9 cellular contexts compared by ENCODE assay signal in the genomic region with DNA sequence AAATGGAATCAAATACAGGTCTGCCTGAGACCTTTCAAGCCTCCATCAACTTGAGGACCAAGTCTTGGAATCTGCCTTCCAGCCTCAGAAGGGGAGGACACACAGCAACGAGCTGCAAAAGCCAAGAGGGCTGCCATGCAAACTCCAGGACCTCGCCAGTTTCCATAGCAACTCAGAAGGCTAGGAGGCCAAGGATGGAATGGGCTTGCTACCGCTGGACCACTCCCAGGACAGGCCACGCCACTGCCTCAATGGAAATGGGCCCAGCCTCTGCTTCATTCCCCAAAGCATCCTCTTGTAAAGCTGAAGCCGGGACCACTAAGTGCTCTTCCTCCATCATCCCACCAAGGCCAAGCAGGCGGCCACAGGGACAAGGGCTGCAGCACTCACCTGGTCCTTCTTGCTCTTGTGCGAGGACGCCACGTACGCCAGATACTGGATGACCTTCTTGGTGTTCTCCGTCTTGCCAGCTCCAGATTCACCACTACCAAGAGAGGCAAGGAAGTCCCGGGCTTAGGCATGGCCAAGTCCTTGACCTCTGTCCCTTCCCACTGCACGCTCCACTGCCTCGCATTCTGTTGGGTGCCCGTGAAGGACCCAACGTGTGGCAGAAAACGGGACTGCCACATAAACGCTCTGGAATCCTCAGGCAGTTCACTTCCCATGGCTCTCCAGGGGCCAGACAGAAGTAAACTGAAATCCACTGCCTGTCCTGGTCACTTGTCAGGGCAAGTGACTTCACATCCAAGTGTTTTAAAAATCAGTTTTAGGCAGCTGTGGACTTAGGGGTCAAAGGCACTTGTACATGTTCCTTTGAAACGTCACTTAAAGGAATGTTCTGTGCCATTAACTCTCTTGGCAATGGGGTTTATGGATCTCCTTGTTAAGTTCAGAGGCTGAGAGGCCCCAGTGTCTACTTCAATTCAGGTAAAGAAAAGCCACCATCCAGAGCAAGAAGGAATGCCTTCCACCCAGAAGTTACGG.
DNase-seq lines count a peak whose midpoint lies in the region; ATAC-seq and TF ChIP-seq lines count a peak whose summit lies in the region.
"Had no signal": no experiment of that assay in that cellular context is flagged by ENCODE, and none has a peak within 500 bp of the region (broad histone marks: within the 10 kb centered on the region; RNA-seq: fewer than 3 reads in every experiment).

No MANE protein-coding gene starts in this region.

- H3K4me2 ChIP-seq in neural progenitor cell: no peak overlapping the region

- intact Hi-C loops in heart right ventricle (cut with DNase I): loop anchor here in 6 of 10 donors (5.0 to 10.0 kb wide), 3 partner anchors 41 to 58 kb away; a partner anchor contains a TSS
- intact Hi-C loops in left cardiac atrium (cut with DNase I): loop anchor here in 1 of 2 donors (10.0 kb wide), 1 partner anchor 138 kb away; no protein-coding TSS in a partner anchor

- H3K4me1 ChIP-seq in heart right ventricle (peaks cover 85 to 99% (median 95%) of the 10 kb centered on the region in 9 donors), neural progenitor cell (peaks cover 23% of the 10 kb centered on the region), SJCRH30 (peaks cover 43% of the 10 kb centered on the region)
- peaks cover 33% of the 10 kb centered on the region for H3K4me1 ChIP-seq in effector memory CD4-positive, alpha-beta T cell (ENCODE audit: control insufficient read depth, insufficient read depth, low read length, poor library complexity, severe bottlenecking)

- H3K36me3 ChIP-seq in heart right ventricle (peaks cover 0 to 95% (median 35%) of the 10 kb centered on the region in 9 donors), neural progenitor cell (no peaks in the 10 kb centered on the region), SJCRH30 (peaks cover 72% of the 10 kb centered on the region)
- peaks cover 79% of the 10 kb centered on the region for H3K36me3 ChIP-seq in effector memory CD4-positive, alpha-beta T cell (ENCODE audit: control insufficient read depth, insufficient read depth, low read length)

- peaks cover 56% of the 10 kb centered on the region for H3K4me1 Mint-ChIP-seq in neural progenitor cell

- H3K27me3 Mint-ChIP-seq in neural progenitor cell (ENCODE audit: insufficient read depth, low read depth): peaks cover 8% of the 10 kb centered on the region

- H3K4me3 ChIP-seq in heart right ventricle (no peak overlapping the region), neural progenitor cell (no peak overlapping the region), SJCRH30 (no peak overlapping the region)
- no peak overlapping the region for H3K4me3 ChIP-seq in effector memory CD4-positive, alpha-beta T cell (ENCODE audit: insufficient read depth, low read depth, low read length, poor library complexity, severe bottlenecking)

- TF ChIP-seq CTCF in heart right ventricle (IDR thresholded peaks at IDR 0.05) (no peak), neural progenitor cell (IDR thresholded peaks at IDR 0.05) (no peak)

- peaks cover 24% of the 10 kb centered on the region for H3F3A ChIP-seq in neural progenitor cell (ENCODE audit: low read depth)

- no peaks in the 10 kb centered on the region for H3K27me3 ChIP-seq in heart right ventricle
- no peaks in the 10 kb centered on the region for H3K27me3 ChIP-seq in effector memory CD4-positive, alpha-beta T cell (replicated peaks; ENCODE audit: control insufficient read depth, insufficient read depth, low read length, poor library complexity, severe bottlenecking)
- H3K27me3 ChIP-seq in neural progenitor cell: no peaks in the 10 kb centered on the region
- no peaks in the 10 kb centered on the region for H3K27me3 ChIP-seq in SJCRH30

- ATAC-seq in heart right ventricle (no peak), left cardiac atrium (no peak)

- no peaks in the 10 kb centered on the region for H4K20me1 ChIP-seq in neural progenitor cell (ENCODE audit: low read depth)

- WGBS in heart right ventricle, 2 donors: 67 to 68% methylated on average over 20 of the region's 20 CpGs

- peak overlapping the region; percentile 46 for H3K27ac Mint-ChIP-seq in neural progenitor cell

- peaks cover 31% of the 10 kb centered on the region for H3K79me2 ChIP-seq in neural progenitor cell (ENCODE audit: low read depth)

- no peak overlapping the region for H2AFZ ChIP-seq in neural progenitor cell (replicated peaks)

- peaks cover 34% of the 10 kb centered on the region for H3K36me3 Mint-ChIP-seq in neural progenitor cell

- no peak overlapping the region for H3K4me3 Mint-ChIP-seq in neural progenitor cell

- H3K9me3 Mint-ChIP-seq in neural progenitor cell: no peaks in the 10 kb centered on the region

- H3K27ac ChIP-seq in heart right ventricle: peak overlapping the region; percentile 84 to 98 (median 96)
- H3K27ac ChIP-seq in effector memory CD4-positive, alpha-beta T cell (ENCODE audit: insufficient read depth, low read length, poor library complexity, severe bottlenecking): peak overlapping the region; percentile 27
- H3K27ac ChIP-seq in neural progenitor cell: peak overlapping the region; percentile 14
- no peak overlapping the region for H3K27ac ChIP-seq in SJCRH30

- DNase-seq in heart right ventricle: no peak
- DNase-seq in left cardiac atrium: no peak
- no peak for DNase-seq in effector memory CD4-positive, alpha-beta T cell
- DNase-seq in neural progenitor cell (ENCODE audit: low spot score): no peak
- no peak for DNase-seq in SJCRH30
- no peak for DNase-seq in CD1c-positive myeloid dendritic cell (ENCODE audit: extremely low spot score)
- DNase-seq in activated gamma-delta T cell (lab: John Stamatoyannopoulos, UW): no peak
- DNase-seq in H4 (ENCODE audit: low spot score): no peak
- DNase-seq: NCI-H146 had no signal

- H3K9ac ChIP-seq in neural progenitor cell: no peak overlapping the region

- H3K9me3 ChIP-seq in heart right ventricle (no peaks in the 10 kb centered on the region), neural progenitor cell (ENCODE audit: low read depth) (no peaks in the 10 kb centered on the region), SJCRH30 (replicated peaks) (no peaks in the 10 kb centered on the region)
- H3K9me3 ChIP-seq in effector memory CD4-positive, alpha-beta T cell (ENCODE audit: control insufficient read depth, low read length): no peaks in the 10 kb centered on the region
